In the genomic region with DNA sequence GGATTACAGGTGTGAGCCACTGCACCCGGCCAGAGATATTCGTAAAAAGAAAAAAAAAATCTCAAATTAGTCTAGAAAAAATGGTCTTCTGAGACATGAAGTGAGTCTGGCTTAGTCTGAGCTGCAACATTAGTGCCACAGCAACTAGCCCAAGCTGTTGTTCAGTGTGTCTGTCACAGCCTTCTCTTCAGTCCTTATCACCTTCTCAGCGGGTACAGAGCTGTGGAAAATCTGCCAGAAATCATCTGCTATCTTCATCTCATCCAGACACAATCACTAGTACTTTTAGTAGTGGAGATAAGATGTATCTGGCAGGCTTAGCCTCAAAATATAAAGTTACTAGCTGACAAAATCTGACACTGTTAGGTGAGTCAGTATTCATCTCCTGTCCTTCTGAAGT, we compare ENCODE assay signal across 2 cellular contexts.
TF ChIP-seq lines count a peak whose summit lies in the region.

No MANE protein-coding gene starts in this region.

TF ChIP-seq in HEK293, 187 proteins besides CTCF, POLR2A, EP300 and RAD21 (continued from another document):
- TF ChIP-seq, protein P1, sequence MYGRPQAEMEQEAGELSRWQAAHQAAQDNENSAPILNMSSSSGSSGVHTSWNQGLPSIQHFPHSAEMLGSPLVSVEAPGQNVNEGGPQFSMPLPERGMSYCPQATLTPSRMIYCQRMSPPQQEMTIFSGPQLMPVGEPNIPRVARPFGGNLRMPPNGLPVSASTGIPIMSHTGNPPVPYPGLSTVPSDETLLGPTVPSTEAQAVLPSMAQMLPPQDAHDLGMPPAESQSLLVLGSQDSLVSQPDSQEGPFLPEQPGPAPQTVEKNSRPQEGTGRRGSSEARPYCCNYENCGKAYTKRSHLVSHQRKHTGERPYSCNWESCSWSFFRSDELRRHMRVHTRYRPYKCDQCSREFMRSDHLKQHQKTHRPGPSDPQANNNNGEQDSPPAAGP (tag by site-specific recombination; IDR thresholded peaks at IDR 0.05), result no peak
- TF ChIP-seq OSR2 (tag by site-specific recombination; IDR thresholded peaks at IDR 0.05) (no peak), YY2 (tag by site-specific recombination; IDR thresholded peaks at IDR 0.05) (no peak), ZNF23 (tag by site-specific recombination; IDR thresholded peaks at IDR 0.05; ENCODE audit: borderline replicate concordance) (no peak), SCRT1 (tag by site-specific recombination; IDR thresholded peaks at IDR 0.05; ENCODE audit: borderline replicate concordance) (no peak)
- TF ChIP-seq, protein P2, sequence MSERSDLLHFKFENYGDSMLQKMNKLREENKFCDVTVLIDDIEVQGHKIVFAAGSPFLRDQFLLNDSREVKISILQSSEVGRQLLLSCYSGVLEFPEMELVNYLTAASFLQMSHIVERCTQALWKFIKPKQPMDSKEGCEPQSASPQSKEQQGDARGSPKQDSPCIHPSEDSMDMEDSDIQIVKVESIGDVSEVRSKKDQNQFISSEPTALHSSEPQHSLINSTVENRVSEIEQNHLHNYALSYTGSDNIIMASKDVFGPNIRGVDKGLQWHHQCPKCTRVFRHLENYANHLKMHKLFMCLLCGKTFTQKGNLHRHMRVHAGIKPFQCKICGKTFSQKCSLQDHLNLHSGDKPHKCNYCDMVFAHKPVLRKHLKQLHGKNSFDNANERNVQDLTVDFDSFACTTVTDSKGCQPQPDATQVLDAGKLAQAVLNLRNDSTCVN (tag by site-specific recombination; optimal IDR thresholded peaks at IDR 0.05), result no peak
- TF ChIP-seq, protein P3, sequence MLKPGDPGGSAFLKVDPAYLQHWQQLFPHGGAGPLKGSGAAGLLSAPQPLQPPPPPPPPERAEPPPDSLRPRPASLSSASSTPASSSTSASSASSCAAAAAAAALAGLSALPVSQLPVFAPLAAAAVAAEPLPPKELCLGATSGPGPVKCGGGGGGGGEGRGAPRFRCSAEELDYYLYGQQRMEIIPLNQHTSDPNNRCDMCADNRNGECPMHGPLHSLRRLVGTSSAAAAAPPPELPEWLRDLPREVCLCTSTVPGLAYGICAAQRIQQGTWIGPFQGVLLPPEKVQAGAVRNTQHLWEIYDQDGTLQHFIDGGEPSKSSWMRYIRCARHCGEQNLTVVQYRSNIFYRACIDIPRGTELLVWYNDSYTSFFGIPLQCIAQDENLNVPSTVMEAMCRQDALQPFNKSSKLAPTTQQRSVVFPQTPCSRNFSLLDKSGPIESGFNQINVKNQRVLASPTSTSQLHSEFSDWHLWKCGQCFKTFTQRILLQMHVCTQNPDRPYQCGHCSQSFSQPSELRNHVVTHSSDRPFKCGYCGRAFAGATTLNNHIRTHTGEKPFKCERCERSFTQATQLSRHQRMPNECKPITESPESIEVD (tag by site-specific recombination; IDR thresholded peaks at IDR 0.05), result no peak
- TF ChIP-seq, protein P4, sequence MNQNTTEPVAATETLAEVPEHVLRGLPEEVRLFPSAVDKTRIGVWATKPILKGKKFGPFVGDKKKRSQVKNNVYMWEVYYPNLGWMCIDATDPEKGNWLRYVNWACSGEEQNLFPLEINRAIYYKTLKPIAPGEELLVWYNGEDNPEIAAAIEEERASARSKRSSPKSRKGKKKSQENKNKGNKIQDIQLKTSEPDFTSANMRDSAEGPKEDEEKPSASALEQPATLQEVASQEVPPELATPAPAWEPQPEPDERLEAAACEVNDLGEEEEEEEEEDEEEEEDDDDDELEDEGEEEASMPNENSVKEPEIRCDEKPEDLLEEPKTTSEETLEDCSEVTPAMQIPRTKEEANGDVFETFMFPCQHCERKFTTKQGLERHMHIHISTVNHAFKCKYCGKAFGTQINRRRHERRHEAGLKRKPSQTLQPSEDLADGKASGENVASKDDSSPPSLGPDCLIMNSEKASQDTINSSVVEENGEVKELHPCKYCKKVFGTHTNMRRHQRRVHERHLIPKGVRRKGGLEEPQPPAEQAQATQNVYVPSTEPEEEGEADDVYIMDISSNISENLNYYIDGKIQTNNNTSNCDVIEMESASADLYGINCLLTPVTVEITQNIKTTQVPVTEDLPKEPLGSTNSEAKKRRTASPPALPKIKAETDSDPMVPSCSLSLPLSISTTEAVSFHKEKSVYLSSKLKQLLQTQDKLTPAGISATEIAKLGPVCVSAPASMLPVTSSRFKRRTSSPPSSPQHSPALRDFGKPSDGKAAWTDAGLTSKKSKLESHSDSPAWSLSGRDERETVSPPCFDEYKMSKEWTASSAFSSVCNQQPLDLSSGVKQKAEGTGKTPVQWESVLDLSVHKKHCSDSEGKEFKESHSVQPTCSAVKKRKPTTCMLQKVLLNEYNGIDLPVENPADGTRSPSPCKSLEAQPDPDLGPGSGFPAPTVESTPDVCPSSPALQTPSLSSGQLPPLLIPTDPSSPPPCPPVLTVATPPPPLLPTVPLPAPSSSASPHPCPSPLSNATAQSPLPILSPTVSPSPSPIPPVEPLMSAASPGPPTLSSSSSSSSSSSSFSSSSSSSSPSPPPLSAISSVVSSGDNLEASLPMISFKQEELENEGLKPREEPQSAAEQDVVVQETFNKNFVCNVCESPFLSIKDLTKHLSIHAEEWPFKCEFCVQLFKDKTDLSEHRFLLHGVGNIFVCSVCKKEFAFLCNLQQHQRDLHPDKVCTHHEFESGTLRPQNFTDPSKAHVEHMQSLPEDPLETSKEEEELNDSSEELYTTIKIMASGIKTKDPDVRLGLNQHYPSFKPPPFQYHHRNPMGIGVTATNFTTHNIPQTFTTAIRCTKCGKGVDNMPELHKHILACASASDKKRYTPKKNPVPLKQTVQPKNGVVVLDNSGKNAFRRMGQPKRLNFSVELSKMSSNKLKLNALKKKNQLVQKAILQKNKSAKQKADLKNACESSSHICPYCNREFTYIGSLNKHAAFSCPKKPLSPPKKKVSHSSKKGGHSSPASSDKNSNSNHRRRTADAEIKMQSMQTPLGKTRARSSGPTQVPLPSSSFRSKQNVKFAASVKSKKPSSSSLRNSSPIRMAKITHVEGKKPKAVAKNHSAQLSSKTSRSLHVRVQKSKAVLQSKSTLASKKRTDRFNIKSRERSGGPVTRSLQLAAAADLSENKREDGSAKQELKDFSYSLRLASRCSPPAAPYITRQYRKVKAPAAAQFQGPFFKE (tag by site-specific recombination; IDR thresholded peaks at IDR 0.05; ENCODE audit: borderline replicate concordance), result no peak

TF ChIP-seq in SK-N-SH treated with all-trans-retinoic acid at 6 μM for 48 hours, 23 proteins besides CTCF, POLR2A, EP300 and RAD21 (continued from another document):
- TF ChIP-seq ZNF565 (CRISPR knock-in tag; conservative IDR thresholded peaks at IDR 0.05; ENCODE audit: low read depth) (no peak), BACH2 (CRISPR knock-in tag; IDR thresholded peaks at IDR 0.05; ENCODE audit: borderline replicate concordance) (no peak), OSR1 (CRISPR knock-in tag; IDR thresholded peaks at IDR 0.05) (no peak), CREB5 (CRISPR knock-in tag; IDR thresholded peaks at IDR 0.05; ENCODE audit: low read depth) (no peak), TSHZ2 (CRISPR knock-in tag; IDR thresholded peaks at IDR 0.05) (no peak), ZC3H10 (CRISPR knock-in tag; IDR thresholded peaks at IDR 0.05) (no peak)
